Comparison of ENCODE assay signal across 15 cellular contexts in genomic region chr12:52257922-52258321, GRCh38. TPM values are rescaled to one million over a fixed set of nuclear protein-coding genes. Genes with fewer than 3 reads are reported as not detected.
"Had no signal": no experiment of that assay in that cellular context is flagged by ENCODE, and none has a peak within 500 bp of the region (broad histone marks: within the 10 kb centered on the region; RNA-seq: fewer than 3 reads in every experiment).

No MANE protein-coding gene starts in this region.

RNA-seq across cellular contexts. Expression of gene KRT86, which starts 16.5 kb away (rescaled TPM):
- total RNA-seq: glomerular endothelial cell, left ventricle myocardium superior, right atrium auricular region, sigmoid colon, stomach, vagina had no signal
- polyA plus RNA-seq: keratinocyte, neural cell, stomach had no signal

RNA-seq across cellular contexts. Expression of gene KRT7, which starts 24.9 kb away (rescaled TPM):
- total RNA-seq: mononuclear cell, skeletal muscle tissue had no signal
- polyA plus RNA-seq: neural cell had no signal

RNA-seq across cellular contexts. Expression of gene KRT81, which starts 33.4 kb away (rescaled TPM):
- total RNA-seq: gastrocnemius medialis, glomerular endothelial cell, left ventricle myocardium superior, mononuclear cell, omental fat pad, right atrium auricular region, skeletal muscle tissue, stomach, subcutaneous adipose tissue, transverse colon, ureter, vagina had no signal
- polyA plus RNA-seq: neural cell had no signal
